17 cellular contexts compared by ENCODE assay signal in the genomic region with DNA sequence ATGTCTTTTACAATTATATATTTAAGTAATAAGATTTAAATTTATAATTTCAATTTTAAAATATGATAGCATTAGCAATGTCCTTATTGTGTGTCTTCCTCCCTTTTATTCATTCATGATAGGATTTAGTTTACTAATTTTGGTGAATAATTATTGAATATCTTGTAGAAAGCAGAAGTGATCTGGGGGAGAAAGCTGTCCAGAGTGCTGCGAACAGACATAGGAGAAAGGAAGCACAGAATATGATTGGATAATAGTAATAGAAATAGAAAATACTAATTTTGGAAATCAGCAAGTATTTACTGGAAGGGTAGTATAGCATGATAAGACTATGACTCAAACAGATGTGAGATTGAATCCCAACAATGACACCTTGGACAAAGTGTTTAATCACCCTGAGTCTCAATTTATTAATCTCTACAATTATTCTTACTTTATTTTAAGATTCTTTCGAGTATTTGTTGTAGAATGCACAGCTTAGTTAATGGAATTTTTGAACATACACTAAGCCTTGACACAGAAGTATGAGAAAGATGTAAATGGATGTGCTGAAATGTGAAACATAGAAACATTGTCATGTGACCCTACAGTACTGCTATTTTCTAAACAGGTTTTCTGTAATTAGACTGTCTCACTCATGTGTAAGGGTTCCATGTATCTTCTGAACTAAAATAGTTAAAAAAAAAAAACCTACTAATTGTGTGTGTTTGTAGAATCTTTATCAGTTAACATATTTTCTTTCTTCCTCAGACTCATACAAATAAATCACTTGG. TPM values are rescaled to one million over a fixed set of nuclear protein-coding genes. Genes with fewer than 3 reads are reported as not detected.
DNase-seq lines count a peak whose midpoint lies in the region; ATAC-seq and TF ChIP-seq lines count a peak whose summit lies in the region.
"Had no signal": no experiment of that assay in that cellular context is flagged by ENCODE, and none has a peak within 500 bp of the region (broad histone marks: within the 10 kb centered on the region; RNA-seq: fewer than 3 reads in every experiment).

No MANE protein-coding gene starts in this region.

- H3K9me3 ChIP-seq in Loucy (ENCODE audit: insufficient read depth, low read depth, low read length) (no peaks in the 10 kb centered on the region), smooth muscle cell (replicated peaks; ENCODE audit: low read depth) (no peaks in the 10 kb centered on the region)

- H3K4me2 ChIP-seq in Loucy (ENCODE audit: low read depth, low read length, poor library complexity, severe bottlenecking) = peak overlapping the region; percentile 99
- H3K4me2 ChIP-seq in smooth muscle cell = peak overlapping the region; percentile 41

- WGBS in smooth muscle cell (ENCODE audit: low lambda C conversion rate) = 97% methylated on average over 2 of the region's 2 CpGs
- WGBS in lower leg skin, 2 donors = 85 to 90% methylated on average over 2 of the region's 2 CpGs

- no peaks in the 10 kb centered on the region for H3K27me3 Mint-ChIP-seq in activated naive CD8-positive, alpha-beta T cell
- H3K27me3 Mint-ChIP-seq in activated naive CD8-positive, alpha-beta T cell treated with anti-CD3 and anti-CD28 coated beads for 36 hours = no peaks in the 10 kb centered on the region
- H3K27me3 Mint-ChIP-seq: CD4-positive, alpha-beta memory T cell had no signal

- H3F3A ChIP-seq in Loucy (ENCODE audit: low read depth) (no peaks in the 10 kb centered on the region), smooth muscle cell (ENCODE audit: low read depth) (no peaks in the 10 kb centered on the region)

- TF ChIP-seq POLR2A in lower leg skin (IDR thresholded peaks at IDR 0.05) = no peak

- no peak overlapping the region for H2AFZ ChIP-seq in Loucy (ENCODE audit: low read length)
- no peak overlapping the region for H2AFZ ChIP-seq in smooth muscle cell (ENCODE audit: low read depth)
- H2AFZ ChIP-seq: GM23248 had no signal

- peak overlapping the region; percentile 46 for H3K27ac Mint-ChIP-seq in activated naive CD8-positive, alpha-beta T cell
- no peak overlapping the region for H3K27ac Mint-ChIP-seq in activated naive CD8-positive, alpha-beta T cell treated with anti-CD3 and anti-CD28 coated beads for 36 hours
- H3K27ac Mint-ChIP-seq: CD4-positive, alpha-beta memory T cell had no signal

- H3K36me3 ChIP-seq in Loucy (ENCODE audit: insufficient read depth, low read length) (peaks cover 12% of the 10 kb centered on the region), smooth muscle cell (ENCODE audit: low read depth) (peaks cover 12% of the 10 kb centered on the region)

- TF ChIP-seq CTCF in Loucy (conservative IDR thresholded peaks at IDR 0.05; ENCODE audit: low read length) = no peak
- TF ChIP-seq CTCF in foreskin keratinocyte (conservative IDR thresholded peaks at IDR 0.05) = no peak
- no peak for TF ChIP-seq CTCF in smooth muscle cell (IDR thresholded peaks at IDR 0.05; ENCODE audit: borderline replicate concordance, insufficient read depth, poor library complexity, severe bottlenecking)
- no peak for TF ChIP-seq CTCF in lower leg skin (IDR thresholded peaks at IDR 0.05)

- H3K9ac ChIP-seq in Loucy (ENCODE audit: low read depth, low read length, poor library complexity, severe bottlenecking) (no peak overlapping the region), smooth muscle cell (ENCODE audit: low read depth) (no peak overlapping the region)
- H3K9ac ChIP-seq: GM23248 had no signal

- no peaks in the 10 kb centered on the region for H3K9me2 ChIP-seq in Loucy (replicated peaks; ENCODE audit: low read depth, low read length)

- H3K27me3 ChIP-seq in Loucy (ENCODE audit: insufficient read depth, low read length, poor library complexity, severe bottlenecking) (no peaks in the 10 kb centered on the region), foreskin keratinocyte (no peaks in the 10 kb centered on the region), smooth muscle cell (ENCODE audit: low read depth) (no peaks in the 10 kb centered on the region)

- H3K79me2 ChIP-seq in Loucy (ENCODE audit: insufficient read depth, low read length) = peaks cover 97% of the 10 kb centered on the region
- H3K79me2 ChIP-seq in smooth muscle cell (ENCODE audit: low read depth) = peaks cover 100% of the 10 kb centered on the region

- H3K4me1 ChIP-seq in Loucy (ENCODE audit: insufficient read depth, low read length, poor library complexity, severe bottlenecking) = peaks cover 54% of the 10 kb centered on the region
- H3K4me1 ChIP-seq in foreskin keratinocyte = peaks cover 14% of the 10 kb centered on the region
- peaks cover 43% of the 10 kb centered on the region for H3K4me1 ChIP-seq in smooth muscle cell (ENCODE audit: low read depth)

- peak overlapping the region; percentile 8 for H3K27ac ChIP-seq in foreskin keratinocyte
- no peak overlapping the region for H3K27ac ChIP-seq in smooth muscle cell (ENCODE audit: low read depth)
- H3K27ac ChIP-seq: GM23248 had no signal

- no peak for ATAC-seq in foreskin keratinocyte
- no peak for ATAC-seq in GM18858 (IDR thresholded peaks at IDR 0.05; ENCODE audit: unreplicated experiment)

- H3K4me3 Mint-ChIP-seq in activated naive CD8-positive, alpha-beta T cell = no peak overlapping the region
- no peak overlapping the region for H3K4me3 Mint-ChIP-seq in activated naive CD8-positive, alpha-beta T cell treated with anti-CD3 and anti-CD28 coated beads for 36 hours

- H3K36me3 Mint-ChIP-seq in activated naive CD8-positive, alpha-beta T cell = peaks cover under 1% of the 10 kb centered on the region
- peaks cover 10% of the 10 kb centered on the region for H3K36me3 Mint-ChIP-seq in activated naive CD8-positive, alpha-beta T cell treated with anti-CD3 and anti-CD28 coated beads for 36 hours

- intact Hi-C loops in lower leg skin (cut with DNase I; ENCODE audit: low total_unique reads) = no loop called here

- H3K4me1 Mint-ChIP-seq in activated naive CD8-positive, alpha-beta T cell (ENCODE audit: low read depth) = peaks cover 61% of the 10 kb centered on the region
- H3K4me1 Mint-ChIP-seq in activated naive CD8-positive, alpha-beta T cell treated with anti-CD3 and anti-CD28 coated beads for 36 hours = peaks cover 39% of the 10 kb centered on the region

- peaks cover 95% of the 10 kb centered on the region for H4K20me1 ChIP-seq in Loucy (ENCODE audit: insufficient read depth, low read length, poor library complexity, severe bottlenecking)
- peaks cover 99% of the 10 kb centered on the region for H4K20me1 ChIP-seq in smooth muscle cell (ENCODE audit: low read depth)

- H3K4me3 ChIP-seq in Loucy (ENCODE audit: low read length, poor library complexity, severe bottlenecking) = no peak overlapping the region
- no peak overlapping the region for H3K4me3 ChIP-seq in smooth muscle cell
- H3K4me3 ChIP-seq in lower leg skin (ENCODE audit: low read depth, poor library complexity, severe bottlenecking) = no peak overlapping the region
- H3K4me3 ChIP-seq: GM23248 had no signal

- DNase-seq in activated naive CD8-positive, alpha-beta T cell treated with anti-CD3 and anti-CD28 coated beads for 36 hours = no peak
- DNase-seq in foreskin keratinocyte (no peak), smooth muscle cell (lab: John Stamatoyannopoulos, UW; ENCODE audit: unreplicated experiment) (no peak), lower leg skin (ENCODE audit: low spot score in 2 of 2) (no peak), NCI-H1105 (lab: John Stamatoyannopoulos, UW) (no peak)
- DNase-seq: Calu3; CD4-positive, alpha-beta memory T cell; GM23248; HCEC 1CT; KBM-7; NCI-H1436 treated with DMSO at 0.1 percent for 48 hours; NCI-H2029 treated with DMSO at 0.1 percent for 48 hours; NCI-H748 treated with DMSO at 0.1 percent for 48 hours; RPMI8226 had no signal

- H3K9me3 Mint-ChIP-seq in activated naive CD8-positive, alpha-beta T cell (ENCODE audit: low read depth) = no peaks in the 10 kb centered on the region
- no peaks in the 10 kb centered on the region for H3K9me3 Mint-ChIP-seq in activated naive CD8-positive, alpha-beta T cell treated with anti-CD3 and anti-CD28 coated beads for 36 hours
- H3K9me3 Mint-ChIP-seq: CD4-positive, alpha-beta memory T cell had no signal

RNA-seq across cellular contexts. Expression of a gene that starts 7.9 kb away (rescaled TPM):
- total RNA-seq in activated naive CD8-positive, alpha-beta T cell treated with anti-CD3 and anti-CD28 coated beads for 36 hours = 10 to 100 TPM; 49.7 to 52.7 TPM
- total RNA-seq in foreskin keratinocyte (65.5 and 71.6 TPM in 2 replicates), smooth muscle cell (69.0 and 89.8 TPM in 2 replicates), lower leg skin (10 to 100 TPM; 37.1 to 58.1 (median 42.3) TPM)
- polyA plus RNA-seq in foreskin keratinocyte (57.0 and 58.4 TPM in 2 replicates), smooth muscle cell (76.5 and 86.8 TPM in 2 replicates)
